ENCODE assay signal across 8 cellular contexts in genomic region chr1:5992034-5992813, GRCh38. TPM values are rescaled to one million over a fixed set of nuclear protein-coding genes. Genes with fewer than 3 reads are reported as not detected.
DNase-seq lines count a peak whose midpoint lies in the region; ATAC-seq, FAIRE-seq and TF ChIP-seq lines count a peak whose summit lies in the region.

NPHP4 (minus strand) TSS chr1:5992425; CDS start chr1:5986289, 6,136 bp downstream.

- DNase-seq in GM12864 (ENCODE audit: low read depth): peak; percentile 99
- DNase-seq in NCI-H128 (lab: John Stamatoyannopoulos, UW; ENCODE audit: unreplicated experiment): peak; percentile 100
- peak; percentile 99 for DNase-seq in SW480 (ENCODE audit: low spot score)
- peak; percentile 99 for DNase-seq in activated naive CD8-positive, alpha-beta T cell treated with anti-CD3 and anti-CD28 coated beads, Interleukin-2, amount 50 U/mL, for 24 hours
- DNase-seq in Right ventricle myocardium superior: peak; percentile 100
- DNase-seq in pancreas: peak; percentile 98 to 100 (median 99)
- peak; percentile 99 to 100 for DNase-seq in tibial nerve (ENCODE audit: low spot score in 2 of 2)

- intact Hi-C loops in Right ventricle myocardium superior (cut with DNase I): no loop called here
- intact Hi-C loops in pancreas (cut with DNase I): no loop called here

- H3K9me3 ChIP-seq in pancreas: no peaks in the 10 kb centered on the region
- no peaks in the 10 kb centered on the region for H3K9me3 ChIP-seq in tibial nerve

- H3K4me3 Mint-ChIP-seq in activated naive CD8-positive, alpha-beta T cell treated with anti-CD3 and anti-CD28 coated beads, Interleukin-2, amount 50 U/mL, for 24 hours: peak within 1 kb of the TSS; percentile 95

- TF ChIP-seq CTCF in GM12864 (IDR thresholded peaks at IDR 0.05; ENCODE audit: low read depth, low read length, missing control alignments) (no peak), pancreas (IDR thresholded peaks at IDR 0.05) (no peak), tibial nerve (IDR thresholded peaks at IDR 0.05) (peak in 1 of 5 experiments; percentile 48)

- H3K27me3 ChIP-seq in pancreas (no peaks in the 10 kb centered on the region), tibial nerve (no peaks in the 10 kb centered on the region)

- ATAC-seq in HG02678 (IDR thresholded peaks at IDR 0.05; ENCODE audit: unreplicated experiment): peak; percentile 90
- peak; percentile 94 for ATAC-seq in activated naive CD8-positive, alpha-beta T cell treated with anti-CD3 and anti-CD28 coated beads, Interleukin-2, amount 50 U/mL, for 24 hours
- ATAC-seq in Right ventricle myocardium superior (ENCODE audit: poor library complexity): peak; percentile 97
- ATAC-seq in pancreas: peak; percentile 96 to 98 (median 98)

- peak; percentile 10 to 46 for TF ChIP-seq POLR2A in tibial nerve (IDR thresholded peaks at IDR 0.05)

- H3K4me1 ChIP-seq in pancreas: peaks cover 0 to 12% (median 0%) of the 10 kb centered on the region in 3 donors
- H3K4me1 ChIP-seq in tibial nerve: peaks cover 0 to 36% (median 20%) of the 10 kb centered on the region in 4 donors

- H3K4me1 Mint-ChIP-seq in activated naive CD8-positive, alpha-beta T cell treated with anti-CD3 and anti-CD28 coated beads, Interleukin-2, amount 50 U/mL, for 24 hours: peaks cover 28% of the 10 kb centered on the region

- peak within 1 kb of the TSS; percentile 68 to 86 (median 82) for H3K27ac ChIP-seq in pancreas
- peak within 1 kb of the TSS; percentile 72 to 97 (median 90) for H3K27ac ChIP-seq in tibial nerve

- FAIRE-seq in pancreas (lab: Jason Lieb, UNC): peak; percentile 92

- H3K36me3 ChIP-seq in pancreas (no peaks in the 10 kb centered on the region), tibial nerve (peaks cover 0 to 6% (median 0%) of the 10 kb centered on the region in 3 donors)

- 0 to 1% methylated on average over 62 to 93 of the region's 93 CpGs for WGBS in pancreas, 2 donors
- 0% methylated on average over 21 to 66 of the region's 93 CpGs for WGBS in tibial nerve, 2 donors

- peaks cover 2% of the 10 kb centered on the region for H3K27me3 Mint-ChIP-seq in activated naive CD8-positive, alpha-beta T cell treated with anti-CD3 and anti-CD28 coated beads, Interleukin-2, amount 50 U/mL, for 24 hours

- TF ChIP-seq EP300 in tibial nerve (IDR thresholded peaks at IDR 0.05): peak; percentile 75 to 78

- peaks cover 2% of the 10 kb centered on the region for H3K36me3 Mint-ChIP-seq in activated naive CD8-positive, alpha-beta T cell treated with anti-CD3 and anti-CD28 coated beads, Interleukin-2, amount 50 U/mL, for 24 hours (ENCODE audit: low read depth)

- H3K4me3 ChIP-seq in GM12864 (ENCODE audit: low read depth, low read length): peak within 1 kb of the TSS; percentile 82
- H3K4me3 ChIP-seq in pancreas: peak within 1 kb of the TSS; percentile 49 to 97 (median 91)
- peak within 1 kb of the TSS; percentile 58 to 100 (median 81) for H3K4me3 ChIP-seq in tibial nerve

- H3K27ac Mint-ChIP-seq in activated naive CD8-positive, alpha-beta T cell treated with anti-CD3 and anti-CD28 coated beads, Interleukin-2, amount 50 U/mL, for 24 hours: peak within 1 kb of the TSS; percentile 93

- no peaks in the 10 kb centered on the region for H3K9me3 Mint-ChIP-seq in activated naive CD8-positive, alpha-beta T cell treated with anti-CD3 and anti-CD28 coated beads, Interleukin-2, amount 50 U/mL, for 24 hours

RNA-seq across cellular contexts. Expression of gene NPHP4, which starts in this region (rescaled TPM):
- total RNA-seq in Right ventricle myocardium superior (4.3 TPM), pancreas (1 to 10 TPM; 4.0 to 8.3 (median 4.8) TPM), tibial nerve (10 to 100 TPM; 14.7 to 34.5 (median 28.0) TPM)
- 1 to 10 TPM; 7.6 to 9.7 TPM for polyA plus RNA-seq in pancreas

Comparison
In these comparisons a context has a peak if more than half of its experiments do, and no peak if none do; other contexts are left out.
1. Peak in every context shown above with its lines: DNase-seq, ATAC-seq, H3K4me3 ChIP-seq and H3K27ac ChIP-seq.